8 cellular contexts compared by ENCODE assay signal in the genomic region with DNA sequence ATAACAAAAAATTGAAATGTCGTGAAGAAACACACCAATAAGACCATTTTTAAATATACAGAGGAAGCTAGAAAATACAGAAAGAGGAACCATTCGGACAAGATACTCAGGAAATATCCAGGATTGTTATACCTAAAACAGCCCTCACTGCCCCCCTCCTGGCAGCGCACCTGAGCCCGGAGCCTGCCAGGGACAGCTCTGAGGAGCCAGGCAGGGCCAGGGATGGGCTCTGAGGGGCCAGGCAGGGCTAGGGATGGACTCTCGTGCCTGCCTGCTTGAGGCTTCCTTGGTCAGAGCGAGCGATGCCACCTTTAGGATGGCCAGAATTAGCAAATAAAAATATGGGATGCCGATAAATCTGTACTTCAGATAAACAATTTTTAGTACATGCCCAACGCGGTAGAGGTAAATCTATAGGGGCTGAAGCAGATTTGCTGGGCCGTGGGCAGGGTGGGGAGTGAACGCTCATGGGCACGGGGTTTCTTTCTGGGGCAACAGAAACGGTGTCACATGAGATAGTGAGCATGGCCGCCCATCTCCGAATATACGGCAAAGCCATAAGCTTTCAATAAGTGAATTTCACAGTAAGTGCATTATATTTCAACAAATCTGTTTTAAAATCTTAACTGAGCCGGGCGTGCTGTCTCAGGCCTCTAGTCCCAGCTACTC. TPM values are rescaled to one million over a fixed set of nuclear protein-coding genes. Genes with fewer than 3 reads are reported as not detected.
DNase-seq lines count a peak whose midpoint lies in the region; ATAC-seq and TF ChIP-seq lines count a peak whose summit lies in the region.

No MANE protein-coding gene starts in this region.

- no peak for TF ChIP-seq CTCF in MCF 10A (IDR thresholded peaks at IDR 0.05; ENCODE audit: unreplicated experiment)

- H3K9ac ChIP-seq in Karpas-422 (ENCODE audit: low read length) (peak overlapping the region; percentile 97), muscle layer of colon (ENCODE audit: low read length) (peak overlapping the region; percentile 72)

- H3K9me3 ChIP-seq in Karpas-422 (ENCODE audit: low read length), result no peaks in the 10 kb centered on the region
- H3K9me3 ChIP-seq in muscle layer of colon (ENCODE audit: low read length), result no peaks in the 10 kb centered on the region

- H3K4me1 Mint-ChIP-seq in MCF 10A (ENCODE audit: insufficient read depth, unreplicated experiment), result peaks cover 27% of the 10 kb centered on the region

- H3K27me3 ChIP-seq in ACC112 (ENCODE audit: insufficient read depth, low read length) (no peaks in the 10 kb centered on the region), Karpas-422 (ENCODE audit: low read length) (no peaks in the 10 kb centered on the region), muscle layer of colon (ENCODE audit: control insufficient read depth in 1 of 2, insufficient read depth in 2 of 2, low read length in 2 of 2) (no peaks in the 10 kb centered on the region)

- no peaks in the 10 kb centered on the region for H4K20me1 ChIP-seq in Karpas-422 (ENCODE audit: insufficient read depth, low read depth, low read length)

- POLR2A ChIA-PET in MCF 10A (lab: Yijun Ruan, JAX), result interaction anchor here (0.6 to 2.4 kb wide), 12 partner anchors 8 to 946 kb away, joined by 3 to 16 read pairs (median 6); a partner anchor contains a TSS

- peak overlapping the region; percentile 98 for H3K27ac ChIP-seq in ACC112 (ENCODE audit: low read depth, low read length)
- H3K27ac ChIP-seq in Karpas-422 (ENCODE audit: low read length), result no peak overlapping the region
- peak overlapping the region; percentile 92 for H3K27ac ChIP-seq in muscle layer of colon (ENCODE audit: low read depth, low read length)

- H3K79me2 ChIP-seq in ACC112 (ENCODE audit: control insufficient read depth, insufficient read depth, low read length, unreplicated experiment) (peaks cover 5% of the 10 kb centered on the region), Karpas-422 (ENCODE audit: low read length) (no peaks in the 10 kb centered on the region)

- no peaks in the 10 kb centered on the region for H3K36me3 ChIP-seq in ACC112 (ENCODE audit: insufficient read depth, low read length)
- no peaks in the 10 kb centered on the region for H3K36me3 ChIP-seq in Karpas-422 (ENCODE audit: insufficient read depth, low read length)
- H3K36me3 ChIP-seq in muscle layer of colon (ENCODE audit: insufficient read depth, low read length), result no peaks in the 10 kb centered on the region

- peak overlapping the region; percentile 74 for H3K4me3 Mint-ChIP-seq in MCF 10A (ENCODE audit: unreplicated experiment)

- no peak for ATAC-seq in GM21619 (IDR thresholded peaks at IDR 0.05; ENCODE audit: unreplicated experiment)
- no peak for ATAC-seq in HG02610 (IDR thresholded peaks at IDR 0.05; ENCODE audit: unreplicated experiment)

- peak overlapping the region; percentile 99 for H3K4me2 ChIP-seq in Karpas-422 (ENCODE audit: low read depth, low read length, poor library complexity, severe bottlenecking)

- no peaks in the 10 kb centered on the region for H3K27me3 Mint-ChIP-seq in MCF 10A (ENCODE audit: insufficient read depth, unreplicated experiment)

- peak overlapping the region; percentile 87 for H3K4me3 ChIP-seq in ACC112 (ENCODE audit: low read depth, low read length)
- H3K4me3 ChIP-seq in Karpas-422 (ENCODE audit: low read length), result peak overlapping the region; percentile 97
- peak overlapping the region; percentile 67 to 83 for H3K4me3 ChIP-seq in muscle layer of colon (ENCODE audit: low read depth in 1 of 2, low read length in 2 of 2)

- no peak for DNase-seq in Karpas-422
- DNase-seq in MCF 10A (ENCODE audit: unreplicated experiment), result no peak
- no peak for DNase-seq in DMS153 treated with DMSO at 0.1 percent for 48 hours (lab: John Stamatoyannopoulos, UW; ENCODE audit: unreplicated experiment)
- no peak for DNase-seq in NCI-H1105 treated with DMSO at 0.1 percent for 48 hours (lab: John Stamatoyannopoulos, UW)

- H2AFZ ChIP-seq in ACC112 (ENCODE audit: low read length, unreplicated experiment) (no peak overlapping the region), Karpas-422 (ENCODE audit: low read length) (peak overlapping the region; percentile 95; the same call in 1 of the 2 replicates)

- no peak overlapping the region for H3K27ac Mint-ChIP-seq in MCF 10A (ENCODE audit: low read depth, unreplicated experiment)

- intact Hi-C loops in MCF 10A (cut with micrococcal nuclease), result no loop called here

- H3K9me2 ChIP-seq in Karpas-422 (replicated peaks; ENCODE audit: insufficient read depth, low read length), result no peaks in the 10 kb centered on the region

- no TSS peak for BruUV-seq in MCF 10A (replicated peaks; lab: Mats Ljungman, UMichigan)

- no peaks in the 10 kb centered on the region for H3K9me3 Mint-ChIP-seq in MCF 10A (ENCODE audit: unreplicated experiment)

- CTCF ChIA-PET in MCF 10A (lab: Yijun Ruan, JAX), result no interaction called here

- peaks cover 5% of the 10 kb centered on the region for H3K36me3 Mint-ChIP-seq in MCF 10A (ENCODE audit: insufficient read depth, unreplicated experiment)

- peaks cover 44% of the 10 kb centered on the region for H3K4me1 ChIP-seq in ACC112 (ENCODE audit: control insufficient read depth, insufficient read depth, low read length, unreplicated experiment)
- peaks cover 14% of the 10 kb centered on the region for H3K4me1 ChIP-seq in Karpas-422 (ENCODE audit: low read length)
- peaks cover 40% of the 10 kb centered on the region for H3K4me1 ChIP-seq in muscle layer of colon (ENCODE audit: insufficient read depth, low read length)

RNA-seq across cellular contexts. Expression of a gene that starts 18.2 kb away (rescaled TPM):
- total RNA-seq in Karpas-422 (2014; rRNA removed; shearing (Covaris generic); ENCODE audit: low replicate concordance), result 27.1 and 30.6 TPM in 2 replicates
- total RNA-seq in MCF 10A (2022), result 191 and 193 TPM in 2 replicates

RNA-seq across cellular contexts. Expression of a gene that starts 25.7 kb away (rescaled TPM):
- total RNA-seq in Karpas-422 (2014; rRNA removed; shearing (Covaris generic); ENCODE audit: low replicate concordance), result not detected in 2 replicates
- total RNA-seq in MCF 10A (2022), result 0.63 and 0.71 TPM in 2 replicates

RNA-seq across cellular contexts. Expression of a gene that starts 41.9 kb away (rescaled TPM):
- total RNA-seq in Karpas-422 (2014; rRNA removed; shearing (Covaris generic); ENCODE audit: low replicate concordance), result 0.72 TPM in 1 of 2 replicates, not detected in the other
- total RNA-seq in MCF 10A (2022), result 7.5 and 13.4 TPM in 2 replicates
